ENCODE assay signal across 10 cellular contexts in genomic region chr10:46254007-46254383, GRCh38. TPM values are rescaled to one million over a fixed set of nuclear protein-coding genes. Genes with fewer than 3 reads are reported as not detected.
"Had no signal": no experiment of that assay in that cellular context is flagged by ENCODE, and none has a peak within 500 bp of the region (broad histone marks: within the 10 kb centered on the region; RNA-seq: fewer than 3 reads in every experiment).

No MANE protein-coding gene starts in this region.

- H3K4me3 ChIP-seq: GM23248, HAP-1 had no signal

- H3K27ac Mint-ChIP-seq: HFFc6, IgD-negative memory B cell had no signal

- H3K27ac ChIP-seq: GM23248, HL-60 had no signal

- H3K27me3 Mint-ChIP-seq: IgD-negative memory B cell had no signal

- DNase-seq: GM23248, GOT3, H7, HFFc6 had no signal

- H3K36me3 ChIP-seq: HAP-1 had no signal

- H3K9me3 Mint-ChIP-seq: HFFc6, IgD-negative memory B cell had no signal

- ATAC-seq: HCT116, HepG2 had no signal

- H3K4me1 ChIP-seq: HAP-1 had no signal

- H3K9me3 ChIP-seq: HAP-1 had no signal

- H3K4me3 Mint-ChIP-seq: HFFc6, IgD-negative memory B cell had no signal

- H3K9ac ChIP-seq: GM23248 had no signal

RNA-seq across cellular contexts. Expression of gene ANTXRL, which starts 32.8 kb away (rescaled TPM):
- total RNA-seq: GM23248, H4, H7, HepG2, HFFc6 had no signal
